10 cellular contexts compared by ENCODE assay signal in the genomic region with DNA sequence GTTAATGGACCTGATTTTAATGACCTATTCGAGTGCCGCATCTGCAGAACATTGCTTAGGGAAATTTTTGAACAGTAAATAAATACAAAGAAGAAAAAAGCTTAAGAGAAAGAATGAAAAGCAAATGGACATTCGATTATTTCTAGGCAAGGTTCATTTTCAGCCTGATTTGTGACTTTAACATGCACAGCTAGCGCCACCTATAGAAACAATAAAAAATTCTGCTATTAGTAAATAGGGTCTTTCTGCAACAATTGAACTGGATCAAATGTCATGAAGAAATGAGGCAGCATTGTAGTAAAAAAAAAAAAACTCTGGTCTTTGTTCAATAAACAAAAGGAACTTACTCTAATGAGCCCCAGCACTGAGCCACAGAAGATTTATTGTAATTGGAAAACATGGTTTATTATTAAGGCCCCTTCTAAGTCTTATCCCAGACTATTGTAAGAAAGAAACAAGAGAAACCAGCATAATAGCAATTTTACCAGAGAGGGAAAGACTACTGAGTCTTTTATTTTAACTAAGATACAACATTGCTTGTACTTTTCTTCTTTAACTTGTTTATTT. TPM values are rescaled to one million over a fixed set of nuclear protein-coding genes. Genes with fewer than 3 reads are reported as not detected.
DNase-seq lines count a peak whose midpoint lies in the region; ATAC-seq and TF ChIP-seq lines count a peak whose summit lies in the region.
"Had no signal": no experiment of that assay in that cellular context is flagged by ENCODE, and none has a peak within 500 bp of the region (broad histone marks: within the 10 kb centered on the region; RNA-seq: fewer than 3 reads in every experiment).

No MANE protein-coding gene starts in this region.

- no peak overlapping the region for H3K4me3 ChIP-seq in colonic mucosa
- H3K4me3 ChIP-seq: BLaER1 had no signal

- H3K27ac ChIP-seq in colonic mucosa = no peak overlapping the region
- H3K27ac ChIP-seq: BLaER1 had no signal

- peak; percentile 22 for DNase-seq in NCI-H1092 treated with DMSO at 0.1 percent for 48 hours (lab: John Stamatoyannopoulos, UW)
- DNase-seq in NCI-H1092 (lab: John Stamatoyannopoulos, UW) = no peak
- DNase-seq in NCI-H2029 (lab: John Stamatoyannopoulos, UW) = peak; percentile 13
- DNase-seq in colonic mucosa = no peak
- DNase-seq in pons (ENCODE audit: low spot score) = peak; percentile 21

- H3K36me3 ChIP-seq in colonic mucosa = no peaks in the 10 kb centered on the region
- H3K36me3 ChIP-seq: BLaER1 had no signal

- H3K27me3 ChIP-seq in colonic mucosa = no peaks in the 10 kb centered on the region
- H3K27me3 ChIP-seq: BLaER1 had no signal

- no peaks in the 10 kb centered on the region for H3K4me1 ChIP-seq in colonic mucosa
- H3K4me1 ChIP-seq: BLaER1 had no signal

- intact Hi-C loops in colonic mucosa (cut with DNase I) = no loop called here

- no peak overlapping the region for H3K9ac ChIP-seq in colonic mucosa (ENCODE audit: low read depth in 2 of 2, low read length in 2 of 2)
- H3K9ac ChIP-seq: BLaER1 had no signal

- H3K9me3 ChIP-seq in colonic mucosa = no peaks in the 10 kb centered on the region
- H3K9me3 ChIP-seq: BLaER1 had no signal

- TF ChIP-seq CTCF in colonic mucosa (IDR thresholded peaks at IDR 0.05) = peak; percentile 34

- no peak for ATAC-seq in HG02610 (IDR thresholded peaks at IDR 0.05; ENCODE audit: unreplicated experiment)
- ATAC-seq in GM19351 (IDR thresholded peaks at IDR 0.05; ENCODE audit: unreplicated experiment) = no peak
- ATAC-seq in HG02571 (IDR thresholded peaks at IDR 0.05; ENCODE audit: unreplicated experiment) = no peak
- ATAC-seq: left lobe of liver had no signal

RNA-seq across cellular contexts. Expression of a gene that starts 41.4 kb away (rescaled TPM):
- total RNA-seq in colonic mucosa = 100 to 1,000 TPM; 284 to 404 TPM

Comparison
In these comparisons a context has a peak if more than half of its experiments do, and no peak if none do; other contexts are left out.
1. DNase-seq: peak in NCI-H1092 treated with DMSO at 0.1 percent for 48 hours (single experiment), NCI-H2029 (single experiment) and pons (single experiment); none in NCI-H1092 (single experiment) and colonic mucosa (single experiment).